ENCODE assay signal across 10 cellular contexts in the genomic region with DNA sequence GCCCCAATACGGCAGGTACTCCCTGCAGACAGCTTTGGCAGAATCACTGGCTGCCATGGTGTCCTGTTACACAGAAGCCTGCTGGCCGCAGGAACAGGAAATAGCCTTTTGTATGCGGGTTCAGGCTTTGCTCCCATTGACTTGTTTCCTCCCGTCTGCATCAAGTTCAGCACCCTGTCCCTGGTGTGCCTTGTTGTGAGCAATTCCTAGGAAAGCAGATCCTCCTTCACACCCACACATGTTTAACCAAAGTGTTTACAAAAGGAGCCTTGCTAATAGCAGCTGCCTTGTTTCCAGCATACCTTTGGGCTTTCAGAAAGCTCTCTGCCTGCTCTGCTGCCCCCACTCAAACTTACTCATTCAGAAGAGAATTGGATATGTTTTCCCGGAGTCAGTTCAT.
A peak's percentile ranks its signal among the peaks of the same experiment; 100 is the strongest.
DNase-seq lines count a peak whose midpoint lies in the region; ATAC-seq and TF ChIP-seq lines count a peak whose summit lies in the region.
"Had no signal": no experiment of that assay in that cellular context is flagged by ENCODE, and none has a peak within 500 bp of the region (broad histone marks: within the 10 kb centered on the region; RNA-seq: fewer than 3 reads in every experiment).

No MANE protein-coding gene starts in this region.

- H3K4me2 ChIP-seq in neural progenitor cell, result peak overlapping the region; percentile 51

- no peaks in the 10 kb centered on the region for H3K9me3 Mint-ChIP-seq in neural progenitor cell
- H3K9me3 Mint-ChIP-seq in activated naive CD4-positive, alpha-beta T cell treated with anti-CD3 and anti-CD28 coated beads, Interleukin-2, amount 10 ng/mL, durations not matched to agents 7 days and 5 days, result no peaks in the 10 kb centered on the region
- no peaks in the 10 kb centered on the region for H3K9me3 Mint-ChIP-seq in activated CD4-positive, alpha-beta memory T cell treated with anti-CD3 and anti-CD28 coated beads for 36 hours

- intact Hi-C loops in activated CD4-positive, alpha-beta memory T cell treated with anti-CD3 and anti-CD28 coated beads for 36 hours (cut with micrococcal nuclease), result no loop called here

- no peaks in the 10 kb centered on the region for H3F3A ChIP-seq in neural progenitor cell (ENCODE audit: low read depth)

- H3K4me3 Mint-ChIP-seq in neural progenitor cell, result peak overlapping the region; percentile 25
- H3K4me3 Mint-ChIP-seq in activated naive CD4-positive, alpha-beta T cell treated with anti-CD3 and anti-CD28 coated beads, Interleukin-2, amount 10 ng/mL, durations not matched to agents 7 days and 5 days, result no peak overlapping the region
- no peak overlapping the region for H3K4me3 Mint-ChIP-seq in activated CD4-positive, alpha-beta memory T cell treated with anti-CD3 and anti-CD28 coated beads for 36 hours

- no peak for ATAC-seq in HG03460 (IDR thresholded peaks at IDR 0.05; ENCODE audit: unreplicated experiment)
- ATAC-seq: GM12878, right cardiac atrium had no signal

- CTCF ChIA-PET in activated naive CD4-positive, alpha-beta T cell treated with anti-CD3 and anti-CD28 coated beads, Interleukin-2, amount 10 ng/mL, durations not matched to agents 7 days and 5 days (lab: Charles Lee), result interaction anchor here (1.3 kb wide), 1 partner anchor 68 kb away, joined by 3 read pairs; no protein-coding TSS in a partner anchor
- CTCF ChIA-PET in activated CD4-positive, alpha-beta memory T cell treated with anti-CD3 and anti-CD28 coated beads for 36 hours (lab: Charles Lee), result no interaction called here

- H2AFZ ChIP-seq in neural progenitor cell (replicated peaks), result no peak overlapping the region

- DNase-seq in DMS153 treated with DMSO at 0.1 percent for 48 hours (lab: John Stamatoyannopoulos, UW; ENCODE audit: unreplicated experiment) (peak; percentile 80), NCI-H2029 (lab: John Stamatoyannopoulos, UW) (peak; percentile 77), neural progenitor cell (ENCODE audit: low spot score) (peak; percentile 57), A172 (ENCODE audit: low spot score) (no peak)
- no peak for DNase-seq in activated naive CD4-positive, alpha-beta T cell treated with anti-CD3 and anti-CD28 coated beads, Interleukin-2, amount 10 ng/mL, durations not matched to agents 7 days and 5 days
- no peak for DNase-seq in activated CD4-positive, alpha-beta memory T cell treated with anti-CD3 and anti-CD28 coated beads for 36 hours

- H3K79me2 ChIP-seq in neural progenitor cell (ENCODE audit: low read depth), result no peaks in the 10 kb centered on the region

- TF ChIP-seq CTCF in neural progenitor cell (IDR thresholded peaks at IDR 0.05), result no peak

- peak overlapping the region; percentile 84 for H3K27ac Mint-ChIP-seq in neural progenitor cell
- no peak overlapping the region for H3K27ac Mint-ChIP-seq in activated naive CD4-positive, alpha-beta T cell treated with anti-CD3 and anti-CD28 coated beads, Interleukin-2, amount 10 ng/mL, durations not matched to agents 7 days and 5 days
- H3K27ac Mint-ChIP-seq in activated CD4-positive, alpha-beta memory T cell treated with anti-CD3 and anti-CD28 coated beads for 36 hours, result no peak overlapping the region

- peak overlapping the region; percentile 26 for H3K27ac ChIP-seq in ectodermal cell (ENCODE audit: insufficient read depth, low read depth, low read length, poor library complexity, severe bottlenecking)
- no peak overlapping the region for H3K27ac ChIP-seq in neural progenitor cell

- H3K36me3 Mint-ChIP-seq in neural progenitor cell, result no peaks in the 10 kb centered on the region
- H3K36me3 Mint-ChIP-seq in activated naive CD4-positive, alpha-beta T cell treated with anti-CD3 and anti-CD28 coated beads, Interleukin-2, amount 10 ng/mL, durations not matched to agents 7 days and 5 days, result no peaks in the 10 kb centered on the region
- peaks cover 55% of the 10 kb centered on the region for H3K36me3 Mint-ChIP-seq in activated CD4-positive, alpha-beta memory T cell treated with anti-CD3 and anti-CD28 coated beads for 36 hours

- no peak overlapping the region for H3K9ac ChIP-seq in neural progenitor cell

- peaks cover 6% of the 10 kb centered on the region for H3K27me3 Mint-ChIP-seq in neural progenitor cell (ENCODE audit: insufficient read depth, low read depth)
- peaks cover 4% of the 10 kb centered on the region for H3K27me3 Mint-ChIP-seq in activated naive CD4-positive, alpha-beta T cell treated with anti-CD3 and anti-CD28 coated beads, Interleukin-2, amount 10 ng/mL, durations not matched to agents 7 days and 5 days
- no peaks in the 10 kb centered on the region for H3K27me3 Mint-ChIP-seq in activated CD4-positive, alpha-beta memory T cell treated with anti-CD3 and anti-CD28 coated beads for 36 hours

- H3K27me3 ChIP-seq in ectodermal cell (ENCODE audit: control insufficient read depth, insufficient read depth, low read length, poor library complexity, severe bottlenecking), result no peaks in the 10 kb centered on the region
- H3K27me3 ChIP-seq in neural progenitor cell, result no peaks in the 10 kb centered on the region

- no peak overlapping the region for H3K4me3 ChIP-seq in ectodermal cell (ENCODE audit: insufficient read depth, low read depth, low read length)
- no peak overlapping the region for H3K4me3 ChIP-seq in neural progenitor cell
- H3K4me3 ChIP-seq: GM12878 had no signal

- peaks cover 18% of the 10 kb centered on the region for H3K4me1 Mint-ChIP-seq in neural progenitor cell
- H3K4me1 Mint-ChIP-seq in activated naive CD4-positive, alpha-beta T cell treated with anti-CD3 and anti-CD28 coated beads, Interleukin-2, amount 10 ng/mL, durations not matched to agents 7 days and 5 days, result peaks cover 7% of the 10 kb centered on the region
- peaks cover 37% of the 10 kb centered on the region for H3K4me1 Mint-ChIP-seq in activated CD4-positive, alpha-beta memory T cell treated with anti-CD3 and anti-CD28 coated beads for 36 hours (ENCODE audit: low read depth)

- no peaks in the 10 kb centered on the region for H3K4me1 ChIP-seq in ectodermal cell (ENCODE audit: control insufficient read depth, insufficient read depth, low read length)
- H3K4me1 ChIP-seq in neural progenitor cell, result peaks cover 7% of the 10 kb centered on the region

- H4K20me1 ChIP-seq in neural progenitor cell (ENCODE audit: low read depth), result no peaks in the 10 kb centered on the region

- POLR2A ChIA-PET in activated CD4-positive, alpha-beta memory T cell treated with anti-CD3 and anti-CD28 coated beads for 36 hours (lab: Charles Lee), result interaction anchor here (0.6 kb wide), 1 partner anchor 25 kb away, joined by 3 read pairs; no protein-coding TSS in a partner anchor

- H3K9me3 ChIP-seq in ectodermal cell (ENCODE audit: control insufficient read depth, low read length) (no peaks in the 10 kb centered on the region), neural progenitor cell (ENCODE audit: low read depth) (no peaks in the 10 kb centered on the region)

- WGBS in ectodermal cell, 2 experiments, result 20 to 23% methylated on average over 5 of the region's 5 CpGs

- H3K36me3 ChIP-seq in ectodermal cell (ENCODE audit: control insufficient read depth, insufficient read depth, low read length) (no peaks in the 10 kb centered on the region), neural progenitor cell (no peaks in the 10 kb centered on the region)

Comparison
In these comparisons a context has a peak if more than half of its experiments do, and no peak if none do; other contexts are left out.
1. DNase-seq: peak in DMS153 treated with DMSO at 0.1 percent for 48 hours (single experiment), NCI-H2029 (single experiment) and neural progenitor cell (single experiment); none in A172 (single experiment), activated naive CD4-positive, alpha-beta T cell treated with anti-CD3 and anti-CD28 coated beads, Interleukin-2, amount 10 ng/mL, durations not matched to agents 7 days and 5 days (single experiment) and activated CD4-positive, alpha-beta memory T cell treated with anti-CD3 and anti-CD28 coated beads for 36 hours (single experiment).